32 cellular contexts compared by ENCODE assay signal in the genomic region with DNA sequence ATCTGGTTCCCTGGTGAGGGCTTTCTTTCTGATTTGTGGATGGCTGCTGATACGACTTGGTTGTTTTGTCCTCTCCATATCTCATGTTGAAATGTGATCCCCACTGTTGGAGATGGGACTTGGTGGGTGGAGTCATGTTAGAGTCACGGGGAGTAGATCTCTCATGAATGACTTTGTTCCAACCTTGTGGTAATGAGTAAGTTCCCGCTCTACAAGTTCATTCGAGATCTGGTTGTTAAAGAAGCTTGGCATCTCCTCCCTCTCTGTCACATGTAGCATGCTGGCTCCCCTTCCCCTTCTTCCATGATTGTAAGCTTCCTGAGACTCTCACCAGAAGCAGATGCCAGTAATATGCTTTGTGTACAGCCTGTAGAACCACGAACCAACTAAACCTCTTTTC. TPM values are rescaled to one million over a fixed set of nuclear protein-coding genes. Genes with fewer than 3 reads are reported as not detected.
"Had no signal": no experiment of that assay in that cellular context is flagged by ENCODE, and none has a peak within 500 bp of the region (broad histone marks: within the 10 kb centered on the region; RNA-seq: fewer than 3 reads in every experiment).

No MANE protein-coding gene starts in this region.

- DNase-seq: cortex of kidney; effector CD8-positive, alpha-beta T cell; effector memory CD8-positive, alpha-beta T cell; endodermal cell; erythroblast; esophagus squamous epithelium; foreskin fibroblast; foreskin melanocyte; gastrocnemius medialis; glutamatergic neuron; head of caudate nucleus; heart right ventricle; hippocampal formation; left cardiac atrium; left lung; left ventricle myocardium superior; lower lobe of right lung; mesendoderm; midbrain; naive thymus-derived CD4-positive, alpha-beta T cell; natural killer cell had no signal

- H3K27me3 ChIP-seq: gastrocnemius medialis, left lung had no signal

- H3K9me3 ChIP-seq: esophagus squamous epithelium, gastrocnemius medialis, heart right ventricle, left lung, lower lobe of right lung had no signal

- H3K36me3 ChIP-seq: esophagus squamous epithelium, gastrocnemius medialis, heart right ventricle, left lung, lower lobe of right lung had no signal

- H3K27ac ChIP-seq: epithelial cell of prostate, esophagus squamous epithelium, gastrocnemius medialis, heart right ventricle, left lung, lower lobe of right lung had no signal

- H3K4me3 ChIP-seq: esophagus squamous epithelium, gastrocnemius medialis, heart right ventricle, left lung, lower lobe of right lung had no signal

- H3K4me1 ChIP-seq: esophagus squamous epithelium, gastrocnemius medialis, heart right ventricle, left lung, lower lobe of right lung had no signal

- ATAC-seq: effector memory CD8-positive, alpha-beta T cell; esophagus mucosa; gastrocnemius medialis; heart right ventricle; left cardiac atrium; left lung; left ventricle myocardium superior; lower lobe of right lung; naive thymus-derived CD4-positive, alpha-beta T cell; natural killer cell had no signal

- FAIRE-seq: endometrium, islet of Langerhans, keratinocyte had no signal

RNA-seq across cellular contexts. Expression of gene NXPH1, which starts 37.1 kb away (rescaled TPM):
- total RNA-seq: dermis microvascular lymphatic vessel endothelial cell; esophagus mucosa; esophagus squamous epithelium; gastrocnemius medialis; glomerular endothelial cell; heart right ventricle; kidney epithelial cell; left cardiac atrium; left lung; left ventricle myocardium superior; lower leg skin; lower lobe of right lung; lung microvascular endothelial cell; mononuclear cell; naive thymus-derived CD4-positive, alpha-beta T cell; natural killer cell had no signal
- polyA plus RNA-seq: heart right ventricle; keratinocyte; naive thymus-derived CD4-positive, alpha-beta T cell had no signal
